In the genomic region with DNA sequence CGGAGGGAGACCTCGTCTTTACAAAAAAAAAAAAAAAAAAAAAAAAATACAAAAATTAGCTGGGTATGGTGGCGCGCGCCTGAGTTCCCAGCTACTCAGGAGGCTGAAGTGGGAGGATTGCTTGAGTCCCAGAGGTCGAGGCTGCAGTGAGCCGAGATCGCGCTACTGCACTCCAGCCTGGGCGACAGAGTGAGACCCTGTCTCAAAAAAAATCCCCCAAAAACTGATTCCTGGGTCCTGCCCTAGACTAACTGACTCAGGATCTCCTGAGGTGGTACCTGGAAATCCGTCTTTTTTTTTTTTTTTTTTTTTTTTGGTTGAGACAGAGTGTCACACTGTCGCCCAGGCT, we compare ENCODE assay signal across 8 cellular contexts. TPM values are rescaled to one million over a fixed set of nuclear protein-coding genes. Genes with fewer than 3 reads are reported as not detected.
A peak's percentile ranks its signal among the peaks of the same experiment; 100 is the strongest.
DNase-seq lines count a peak whose midpoint lies in the region; ATAC-seq and TF ChIP-seq lines count a peak whose summit lies in the region.
"Not testable (repeated sequence)": the region's sequence is repeated elsewhere in the genome, so short reads cannot be mapped to it uniquely, and the experiment has no call there.

No MANE protein-coding gene starts in this region.

- not testable (repeated sequence) for DNase-seq in T-cell; ascending aorta (ENCODE audit: low spot score in 2 of 2); epithelial cell of proximal tubule (ENCODE audit: low read depth); kidney epithelial cell (ENCODE audit: low read depth)

- H3K36me3 Mint-ChIP-seq in T-cell: not testable (repeated sequence)

- H3K4me3 Mint-ChIP-seq in T-cell: peak overlapping the region; percentile 75 to 83 (median 83)

- not testable (repeated sequence) for H3K36me3 ChIP-seq in HUES48 (ENCODE audit: control insufficient read depth, insufficient read depth, low read length); ascending aorta; kidney epithelial cell (ENCODE audit: control insufficient read depth, insufficient read depth, low read length); subcutaneous abdominal adipose tissue (ENCODE audit: control insufficient read depth in 5 of 5, insufficient read depth in 5 of 5, low read length in 5 of 5)
- H3K36me3 ChIP-seq in neuron (ENCODE audit: insufficient read depth, low read length): peaks cover 12% of the 10 kb centered on the region

- not testable (repeated sequence) for H3K9me3 Mint-ChIP-seq in T-cell

- intact Hi-C loops in ascending aorta (cut with DNase I): loop anchor here (5.0 to 10.0 kb wide), 2 partner anchors 111 to 131 kb away; a partner anchor contains a TSS

- H3K27ac Mint-ChIP-seq in T-cell: peak overlapping the region; percentile 78 to 87

- not testable (repeated sequence) for TF ChIP-seq CTCF in C4-2B (conservative IDR thresholded peaks at IDR 0.05); ascending aorta (IDR thresholded peaks at IDR 0.05); epithelial cell of proximal tubule (conservative IDR thresholded peaks at IDR 0.05; ENCODE audit: low read depth, low read length); kidney epithelial cell (IDR thresholded peaks at IDR 0.05; ENCODE audit: insufficient read depth, low read length, poor library complexity, severe bottlenecking)

- CTCF ChIA-PET in T-cell (lab: Charles Lee): interaction anchor here (0.6 to 2.2 kb wide), 8 partner anchors 11 to 213 kb away, joined by 3 to 17 read pairs (median 4); a partner anchor contains a TSS

- peak overlapping the region; percentile 75 for H2AFZ ChIP-seq in neuron (ENCODE audit: low read depth, low read length)

- H3K9ac ChIP-seq in HUES48 (ENCODE audit: low read depth, low read length) (peak overlapping the region; percentile 39; the same call in 1 of the 2 replicates), subcutaneous abdominal adipose tissue (ENCODE audit: low read length in 5 of 5) (peak overlapping the region in 4 of 5 donors; percentile 39 to 81 (median 50))

- H3K27ac ChIP-seq in C4-2B: peak overlapping the region; percentile 81
- not testable (repeated sequence) for H3K27ac ChIP-seq in HUES48 (ENCODE audit: low read depth, low read length)
- peak overlapping the region; percentile 6 to 55 for H3K27ac ChIP-seq in ascending aorta
- peak overlapping the region; percentile 72 for H3K27ac ChIP-seq in subcutaneous abdominal adipose tissue (ENCODE audit: low read depth, low read length)

- H3K9me3 ChIP-seq in HUES48 (ENCODE audit: control insufficient read depth, insufficient read depth, low read length); ascending aorta; neuron (ENCODE audit: low read length); subcutaneous abdominal adipose tissue (ENCODE audit: control insufficient read depth in 5 of 5, low read length in 5 of 5): not testable (repeated sequence)

- H3K4me1 Mint-ChIP-seq in T-cell: peaks cover 0 to 10% (median 8%) of the 10 kb centered on the region in 3 donors

- H3K4me1 ChIP-seq in HUES48 (ENCODE audit: control insufficient read depth, insufficient read depth, low read length); ascending aorta; neuron (ENCODE audit: insufficient read depth, low read length): not testable (repeated sequence)
- peaks cover 0 to 14% (median 11%) of the 10 kb centered on the region in 5 donors for H3K4me1 ChIP-seq in subcutaneous abdominal adipose tissue (ENCODE audit: control insufficient read depth in 5 of 5, insufficient read depth in 5 of 5, low read length in 5 of 5)

- POLR2A ChIA-PET in T-cell (lab: Charles Lee): interaction anchor here (0.6 to 0.9 kb wide), 7 partner anchors 12 to 163 kb away, joined by 3 to 8 read pairs (median 4); a partner anchor contains a TSS

- not testable (repeated sequence) for H3K27me3 ChIP-seq in HUES48 (ENCODE audit: control insufficient read depth, insufficient read depth, low read length); ascending aorta; kidney epithelial cell (ENCODE audit: control insufficient read depth, insufficient read depth, low read length); neuron (ENCODE audit: insufficient read depth, low read length); subcutaneous abdominal adipose tissue (ENCODE audit: control insufficient read depth in 5 of 5, insufficient read depth in 4 of 5, low read length in 5 of 5)

- not testable (repeated sequence) for ATAC-seq in T-cell (replicated peaks in 1 of 4)

- H3K4me3 ChIP-seq in HUES48 (ENCODE audit: low read depth, low read length) (peak overlapping the region; percentile 75), ascending aorta (peak overlapping the region; percentile 63 to 70), epithelial cell of proximal tubule (ENCODE audit: low read depth, low read length) (peak overlapping the region; percentile 97), kidney epithelial cell (ENCODE audit: low read depth, low read length) (peak overlapping the region; percentile 71), neuron (ENCODE audit: low read length) (peak overlapping the region; percentile 88), subcutaneous abdominal adipose tissue (ENCODE audit: low read depth in 1 of 5, low read length in 5 of 5) (peak overlapping the region; percentile 61 to 87 (median 78))

- H3K27me3 Mint-ChIP-seq in T-cell: not testable (repeated sequence)

RNA-seq across cellular contexts. Expression of a gene that starts 0.5 kb away (rescaled TPM):
- total RNA-seq in T-cell: 10 to 100 TPM in 3 of 5 donors, 1 to 10 TPM in 2; 8.8 to 14.1 (median 11.5) TPM
- 28.4 TPM for total RNA-seq in ascending aorta
- 11.4 and 15.3 TPM in 2 replicates for total RNA-seq in epithelial cell of proximal tubule
- 16.5 and 27.7 TPM in 2 replicates for total RNA-seq in kidney epithelial cell

RNA-seq across cellular contexts. Expression of a gene that starts 30.3 kb away (rescaled TPM):
- total RNA-seq in T-cell (10 to 100 TPM; 36.0 to 38.1 (median 36.6) TPM), ascending aorta (12.3 TPM), epithelial cell of proximal tubule (6.2 and 6.9 TPM in 2 replicates), kidney epithelial cell (9.8 and 11.5 TPM in 2 replicates)
